Comparison of ENCODE assay signal across 8 cellular contexts in the genomic region with DNA sequence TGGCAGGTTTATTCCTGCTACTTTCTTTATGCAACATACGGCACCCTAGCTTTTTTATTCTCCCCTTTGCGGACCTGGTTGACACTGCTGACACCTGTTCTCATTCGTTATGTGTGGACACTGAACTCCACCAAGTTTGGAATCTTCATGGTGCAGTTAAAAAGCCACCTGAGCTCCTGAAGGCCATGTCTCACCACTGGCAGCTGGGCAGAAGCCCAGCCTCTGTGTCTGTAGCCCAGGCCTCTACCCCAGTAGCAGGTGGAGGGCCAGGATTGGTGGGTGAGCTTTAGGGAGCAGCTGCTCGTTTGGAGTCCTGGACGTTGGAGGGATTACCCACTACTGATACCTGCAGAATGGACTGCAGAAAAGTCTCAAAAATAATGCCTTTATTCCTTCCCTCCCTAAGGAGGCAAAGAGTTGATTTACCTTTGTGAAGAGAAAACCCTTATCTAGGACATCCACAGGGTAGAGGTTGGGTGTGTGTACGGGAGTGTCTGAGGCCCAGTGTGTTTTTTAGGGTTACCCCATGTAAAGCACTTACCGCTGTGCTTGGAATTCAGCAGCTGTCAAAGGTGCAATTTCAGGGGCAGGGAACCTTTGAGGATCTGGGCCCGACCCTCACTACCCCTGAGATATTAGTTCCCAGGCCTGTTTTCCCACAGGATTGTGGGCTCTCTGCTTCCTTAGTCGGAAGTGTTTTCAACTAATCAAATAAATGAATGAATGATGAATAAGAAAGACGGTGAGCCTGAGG. TPM values are rescaled to one million over a fixed set of nuclear protein-coding genes. Genes with fewer than 3 reads are reported as not detected.
DNase-seq lines count a peak whose midpoint lies in the region; ATAC-seq, FAIRE-seq and TF ChIP-seq lines count a peak whose summit lies in the region.

No MANE protein-coding gene starts in this region.

- H3K9me3 Mint-ChIP-seq in T-helper 2 cell treated with Interferon-gamma antibody and Interleukin-4, amounts not matched to agents 5 μg/mL and 100 μg/mL, for 36 hours: no peaks in the 10 kb centered on the region

- FAIRE-seq in kidney (lab: Jason Lieb, UNC): no peak

- H3K9ac ChIP-seq in adipocyte (ENCODE audit: low read length): peak overlapping the region; percentile 88
- H3K9ac ChIP-seq in kidney (ENCODE audit: low read length in 2 of 2): no peak overlapping the region

- no peak for DNase-seq in T-helper 2 cell treated with Interferon-gamma antibody and Interleukin-4, amounts not matched to agents 5 μg/mL and 100 μg/mL, for 36 hours (ENCODE audit: low spot score)
- DNase-seq in T-helper 2 cell (no peak), adipocyte (ENCODE audit: low read depth) (no peak), kidney (no peak), NCI-H345 treated with DMSO at 0.1 percent for 48 hours (lab: John Stamatoyannopoulos, UW; ENCODE audit: unreplicated experiment) (no peak), NCI-H2171 (lab: John Stamatoyannopoulos, UW) (no peak)

- H3K9me3 ChIP-seq in adipocyte (ENCODE audit: control insufficient read depth, low read length) (no peaks in the 10 kb centered on the region), kidney (ENCODE audit: control insufficient read depth in 1 of 2, low read length in 2 of 2) (no peaks in the 10 kb centered on the region)

- intact Hi-C loops in kidney (cut with DNase I): no loop called here

- no peaks in the 10 kb centered on the region for H3K27me3 Mint-ChIP-seq in T-helper 2 cell treated with Interferon-gamma antibody and Interleukin-4, amounts not matched to agents 5 μg/mL and 100 μg/mL, for 36 hours (ENCODE audit: low read depth)

- peaks cover 18% of the 10 kb centered on the region for H3K36me3 Mint-ChIP-seq in T-helper 2 cell treated with Interferon-gamma antibody and Interleukin-4, amounts not matched to agents 5 μg/mL and 100 μg/mL, for 36 hours (ENCODE audit: low read depth)

- ATAC-seq in HG03175 (IDR thresholded peaks at IDR 0.05; ENCODE audit: unreplicated experiment): no peak

- peaks cover 27% of the 10 kb centered on the region for H3K4me1 Mint-ChIP-seq in T-helper 2 cell treated with Interferon-gamma antibody and Interleukin-4, amounts not matched to agents 5 μg/mL and 100 μg/mL, for 36 hours (ENCODE audit: low read depth)

- no peaks in the 10 kb centered on the region for H3K27me3 ChIP-seq in adipocyte (replicated peaks; ENCODE audit: control insufficient read depth, insufficient read depth, low read length)

- H3K36me3 ChIP-seq in adipocyte (ENCODE audit: control insufficient read depth, insufficient read depth, low read length, severe bottlenecking) (peaks cover 6% of the 10 kb centered on the region), kidney (ENCODE audit: control insufficient read depth in 1 of 2, insufficient read depth in 2 of 2, low read length in 2 of 2) (peaks cover 5 to 9% of the 10 kb centered on the region in 2 donors)

- peak overlapping the region; percentile 94 for H3K27ac Mint-ChIP-seq in T-helper 2 cell treated with Interferon-gamma antibody and Interleukin-4, amounts not matched to agents 5 μg/mL and 100 μg/mL, for 36 hours

- peak overlapping the region in 1 of 2 donors; percentile 84 for H3K27ac ChIP-seq in kidney (ENCODE audit: low read depth in 2 of 2, low read length in 2 of 2)
- peak overlapping the region; percentile 85 for H3K27ac ChIP-seq in temporal lobe (ENCODE audit: low read depth, low read length)

- H3K4me3 ChIP-seq in adipocyte (ENCODE audit: low read length): peak overlapping the region; percentile 89
- peak overlapping the region; percentile 85 to 88 for H3K4me3 ChIP-seq in kidney (ENCODE audit: low read length in 2 of 2)

- TF ChIP-seq CTCF in kidney (IDR thresholded peaks at IDR 0.05; ENCODE audit: borderline replicate concordance, extremely low read depth, insufficient read depth): no peak

- H3K4me1 ChIP-seq in adipocyte (ENCODE audit: control insufficient read depth, insufficient read depth, low read length) (peaks cover 20% of the 10 kb centered on the region), kidney (ENCODE audit: control insufficient read depth in 1 of 2, insufficient read depth in 1 of 2, low read depth in 1 of 2, low read length in 2 of 2) (peaks cover 0 to 3% of the 10 kb centered on the region in 2 donors)

- H3K4me3 Mint-ChIP-seq in T-helper 2 cell treated with Interferon-gamma antibody and Interleukin-4, amounts not matched to agents 5 μg/mL and 100 μg/mL, for 36 hours: peak overlapping the region; percentile 97

RNA-seq across cellular contexts. Expression of gene CCNDBP1, which starts 0.6 kb away (rescaled TPM):
- total RNA-seq in kidney (56.8 TPM), temporal lobe (21.9 TPM)
- polyA plus RNA-seq in kidney (ENCODE audit: insufficient read depth, low read depth, low replicate concordance): 64.3 TPM

RNA-seq across cellular contexts. Expression of gene EPB42, which starts 36.2 kb away (rescaled TPM):
- total RNA-seq in kidney: not detected
- polyA plus RNA-seq in kidney (ENCODE audit: insufficient read depth, low read depth, low replicate concordance): not detected
- total RNA-seq in temporal lobe: 1.2 TPM

RNA-seq across cellular contexts. Expression of gene TMEM62, which starts 51.2 kb away (rescaled TPM):
- 31.2 TPM for total RNA-seq in kidney
- polyA plus RNA-seq in kidney (ENCODE audit: insufficient read depth, low read depth, low replicate concordance): 14.7 TPM
- total RNA-seq in temporal lobe: 37.4 TPM
